10 cellular contexts compared by ENCODE assay signal in the genomic region with DNA sequence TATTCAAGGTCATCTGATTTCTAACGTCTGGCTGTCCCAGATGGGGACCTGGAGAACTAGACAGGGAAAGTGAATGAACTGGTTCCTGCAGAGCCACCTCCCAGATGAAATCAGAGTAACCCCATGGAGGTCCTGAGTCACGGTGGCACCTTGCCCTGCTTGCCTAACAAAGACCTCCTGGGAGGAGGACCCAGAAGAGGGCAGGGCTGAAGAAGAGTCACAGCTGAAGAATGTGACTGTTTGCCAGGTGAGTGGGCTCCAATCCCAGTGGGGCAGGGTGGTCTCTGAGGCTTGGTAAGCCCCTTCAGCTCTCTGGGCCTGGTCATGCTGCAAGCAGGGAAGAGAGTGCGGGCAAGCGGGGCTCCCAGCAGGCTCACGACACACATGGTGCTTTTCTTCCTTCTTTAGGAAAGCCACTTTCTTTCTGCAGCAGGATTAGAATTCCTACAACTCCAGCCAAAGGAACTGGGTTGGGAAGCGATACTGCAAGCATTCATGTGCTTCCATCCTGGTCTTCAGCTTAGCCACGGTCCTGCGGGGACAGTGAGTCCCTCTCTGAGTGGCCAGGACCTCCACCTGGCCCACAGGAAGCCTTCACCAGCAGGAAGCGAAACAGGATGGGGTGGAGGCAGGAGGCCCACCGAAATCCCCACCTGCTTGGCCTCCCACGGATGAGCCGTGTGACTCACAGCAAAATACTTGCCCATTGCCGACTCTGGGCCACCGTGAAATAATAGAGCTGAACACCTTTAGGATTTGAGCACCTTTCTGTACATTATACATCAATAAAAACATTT. TPM values are rescaled to one million over a fixed set of nuclear protein-coding genes. Genes with fewer than 3 reads are reported as not detected.
DNase-seq lines count a peak whose midpoint lies in the region; ATAC-seq, FAIRE-seq and TF ChIP-seq lines count a peak whose summit lies in the region.
"Had no signal": no experiment of that assay in that cellular context is flagged by ENCODE, and none has a peak within 500 bp of the region (broad histone marks: within the 10 kb centered on the region; RNA-seq: fewer than 3 reads in every experiment).

No MANE protein-coding gene starts in this region.

- H2BK15ac ChIP-seq in neuronal stem cell (ENCODE audit: low read length): no peak overlapping the region

- H3K27me3 ChIP-seq in GM12878 (replicated peaks in 1 of 2; ENCODE audit: control insufficient read depth in 2 of 2, insufficient read depth in 2 of 2, low read length in 1 of 2): no peaks in the 10 kb centered on the region; a peak in 1 of 4 replicates
- peaks cover 7 to 23% (median 17%) of the 10 kb centered on the region in 3 experiments for H3K27me3 ChIP-seq in neuronal stem cell (ENCODE audit: control insufficient read depth in 3 of 3, insufficient read depth in 3 of 3, low read depth in 1 of 3, low read length in 3 of 3)

- no peak overlapping the region for H2BK5ac ChIP-seq in neuronal stem cell (ENCODE audit: low read length)

- no peaks in the 10 kb centered on the region for H3K79me2 ChIP-seq in GM12878 (ENCODE audit: control insufficient read depth, insufficient read depth, low read length)

- no peak overlapping the region for H3K14ac ChIP-seq in neuronal stem cell (ENCODE audit: low read length)

- no peaks in the 10 kb centered on the region for H3K36me3 Mint-ChIP-seq in natural killer cell treated with Interleukin-12 subunit alpha and Interleukin-12 subunit beta and Interleukin-15 and Interleukin-18, amount 100 ng/mL, for 72 hours

- peak; percentile 78 for FAIRE-seq in GM12878 (lab: Jason Lieb, UNC)

- H3K9me3 Mint-ChIP-seq in natural killer cell treated with Interleukin-12 subunit alpha and Interleukin-12 subunit beta and Interleukin-15 and Interleukin-18, amount 100 ng/mL, for 72 hours: no peaks in the 10 kb centered on the region

- H3K9ac ChIP-seq in GM12878 (ENCODE audit: control insufficient read depth, insufficient read depth, low read length) (no peak overlapping the region), neuronal stem cell (ENCODE audit: low read depth, low read length, poor library complexity) (no peak overlapping the region)

- BruUV-seq in GM12878 (replicated peaks; lab: Mats Ljungman, UMichigan): no TSS peak

- RAD21 ChIA-PET in GM12878 (lab: Charles Lee; ENCODE audit: unreplicated experiment): interaction anchor here (0.9 to 1.0 kb wide), 2 partner anchors 10 to 25 kb away, joined by 4 to 6 read pairs; no protein-coding TSS in a partner anchor

- H2BK12ac ChIP-seq in neuronal stem cell (ENCODE audit: low read length): no peak overlapping the region

- H3K9me3 ChIP-seq in GM12878 (replicated peaks; ENCODE audit: control insufficient read depth, insufficient read depth, low read length): no peaks in the 10 kb centered on the region
- H3K9me3 ChIP-seq in neuronal stem cell (replicated peaks in 1 of 2; ENCODE audit: control insufficient read depth in 2 of 2, insufficient read depth in 1 of 2, low read depth in 1 of 2, low read length in 2 of 2): no peaks in the 10 kb centered on the region

- DNase-seq in ELF-1 (ENCODE audit: low read depth, low spot score) (peak; percentile 62), GM12878 (ENCODE audit: low read depth, low spot score) (no peak), neuronal stem cell (ENCODE audit: low spot score) (no peak), NCI-H69 (lab: John Stamatoyannopoulos, UW) (no peak), NCI-H82 (lab: John Stamatoyannopoulos, UW) (no peak), NCI-H345 treated with DMSO at 0.1 percent for 48 hours (lab: John Stamatoyannopoulos, UW; ENCODE audit: unreplicated experiment) (no peak)
- DNase-seq in natural killer cell treated with Interleukin-12 subunit alpha and Interleukin-12 subunit beta and Interleukin-15 and Interleukin-18, amount 100 ng/mL, for 72 hours (ENCODE audit: low spot score): no peak
- DNase-seq: DND-41, retina had no signal

- intact Hi-C loops in GM12878 (cut with micrococcal nuclease; ENCODE audit: unreplicated experiment): no loop called here

- H3K18ac ChIP-seq in neuronal stem cell (ENCODE audit: low read length): peak overlapping the region; percentile 23

- peaks cover 7 to 11% of the 10 kb centered on the region in 2 donors for H3K27me3 Mint-ChIP-seq in natural killer cell treated with Interleukin-12 subunit alpha and Interleukin-12 subunit beta and Interleukin-15 and Interleukin-18, amount 100 ng/mL, for 72 hours

- H3K4me1 Mint-ChIP-seq in natural killer cell treated with Interleukin-12 subunit alpha and Interleukin-12 subunit beta and Interleukin-15 and Interleukin-18, amount 100 ng/mL, for 72 hours (ENCODE audit: low read depth in 2 of 2): peaks cover 3 to 6% of the 10 kb centered on the region in 2 donors

- H3K4me2 ChIP-seq in GM12878 (ENCODE audit: control insufficient read depth, insufficient read depth) (peak overlapping the region; percentile 17), neuronal stem cell (ENCODE audit: insufficient read depth, low read length, poor library complexity, severe bottlenecking) (no peak overlapping the region)

- POLR2A ChIA-PET in GM12878 (lab: Charles Lee): interaction anchor here (0.9 kb wide), 1 partner anchor 9 kb away, joined by 3 read pairs; no protein-coding TSS in a partner anchor

- SMC1A ChIA-PET in GM12878 (lab: Charles Lee; ENCODE audit: uncharacterized antibody, unreplicated experiment): interaction anchor here (1.0 to 1.9 kb wide), 3 partner anchors 9 to 63 kb away, joined by 3 to 8 read pairs (median 3); no protein-coding TSS in a partner anchor

- H2BK120ac ChIP-seq in neuronal stem cell (ENCODE audit: low read depth, low read length): no peak overlapping the region

- H4K20me1 ChIP-seq in GM12878 (ENCODE audit: control insufficient read depth, insufficient read depth): peaks cover under 1% of the 10 kb centered on the region; the same call in 1 of the 2 replicates

- no peak overlapping the region for H3K27ac Mint-ChIP-seq in natural killer cell treated with Interleukin-12 subunit alpha and Interleukin-12 subunit beta and Interleukin-15 and Interleukin-18, amount 100 ng/mL, for 72 hours

- H3K4me1 ChIP-seq in GM12878 (ENCODE audit: control insufficient read depth, insufficient read depth, low read length): peaks cover 28% of the 10 kb centered on the region
- H3K4me1 ChIP-seq in neuronal stem cell (ENCODE audit: control insufficient read depth in 2 of 2, insufficient read depth in 1 of 2, low read depth in 1 of 2, low read length in 2 of 2): peaks cover 4 to 5% of the 10 kb centered on the region in 2 donors

- no peak overlapping the region for H3K4me3 Mint-ChIP-seq in natural killer cell treated with Interleukin-12 subunit alpha and Interleukin-12 subunit beta and Interleukin-15 and Interleukin-18, amount 100 ng/mL, for 72 hours

- no peak overlapping the region for H4K8ac ChIP-seq in neuronal stem cell (ENCODE audit: low read depth, low read length)

- no peak overlapping the region for H2AFZ ChIP-seq in GM12878 (ENCODE audit: control insufficient read depth, low read depth, low read length)
- no peak overlapping the region for H2AFZ ChIP-seq in neuronal stem cell (ENCODE audit: low read length)

- no peak overlapping the region for H4K91ac ChIP-seq in neuronal stem cell (ENCODE audit: low read depth, low read length, poor library complexity)

- TF ChIP-seq CTCF in GM12878 (IDR thresholded peaks at IDR 0.05 in 2 of 3, conservative IDR thresholded peaks at IDR 0.05 in 1 of 3; ENCODE audit: control insufficient read depth in 2 of 3, extremely low read depth in 1 of 3, insufficient read depth in 1 of 3, low read depth in 3 of 3, low read length in 3 of 3): no peak

- in situ Hi-C loops in GM12878 (cut with MboI): no loop called here

- no peak for TF ChIP-seq EP300 in GM12878 (IDR thresholded peaks at IDR 0.05; ENCODE audit: borderline replicate concordance in 1 of 2, control insufficient read depth in 1 of 2, low read depth in 2 of 2, low read length in 2 of 2)

- CTCF ChIA-PET in GM12878 (lab: Yijun Ruan, JAX): interaction anchor here (1.0 to 1.5 kb wide), 5 partner anchors 10 to 326 kb away, joined by 3 to 5 read pairs (median 3); no protein-coding TSS in a partner anchor

- no peaks in the 10 kb centered on the region for H3K36me3 ChIP-seq in GM12878 (ENCODE audit: control insufficient read depth in 2 of 2, insufficient read depth in 2 of 2, low read length in 1 of 2)
- no peaks in the 10 kb centered on the region for H3K36me3 ChIP-seq in neuronal stem cell (replicated peaks in 1 of 2; ENCODE audit: control insufficient read depth in 2 of 2, insufficient read depth in 2 of 2, low read length in 2 of 2)

- H3K4me3 ChIP-seq in GM12878 (no peak overlapping the region), neuronal stem cell (ENCODE audit: low read length in 2 of 2) (no peak overlapping the region)

- WGBS in GM12878 (ENCODE audit: insufficient coverage, insufficient replicate concordance, low lambda C conversion rate, missing lambda C conversion rate): 26% methylated on average over 14 of the region's 14 CpGs
- no CpG with 5 or more reads among the region's 14 CpGs for WGBS in neuronal stem cell (ENCODE audit: extremely low coverage in 2 of 2, insufficient read length in 2 of 2, insufficient replicate concordance in 1 of 2), 2 donors

- no peak overlapping the region for H3K23ac ChIP-seq in neuronal stem cell (ENCODE audit: low read depth, low read length, poor library complexity)

- H2AK5ac ChIP-seq in neuronal stem cell (ENCODE audit: low read depth, low read length): no peak overlapping the region

- no peak for TF ChIP-seq POLR2A in GM12878 (IDR thresholded peaks at IDR 0.05; ENCODE audit: low read depth, low read length)

- H3K27ac ChIP-seq in GM12878 (ENCODE audit: control insufficient read depth, insufficient read depth) (no peak overlapping the region), neuronal stem cell (replicated peaks; ENCODE audit: low read length) (no peak overlapping the region)

- peak; percentile 47 for ATAC-seq in HG03095 (IDR thresholded peaks at IDR 0.05; ENCODE audit: unreplicated experiment)
- ATAC-seq in GM12878: peak; percentile 74
- ATAC-seq in natural killer cell treated with Interleukin-12 subunit alpha and Interleukin-12 subunit beta and Interleukin-15 and Interleukin-18, amount 100 ng/mL, for 72 hours: no peak

- no peak overlapping the region for H3K4ac ChIP-seq in neuronal stem cell (ENCODE audit: low read length)

- no peak for TF ChIP-seq RAD21 in GM12878 (IDR thresholded peaks at IDR 0.05; ENCODE audit: insufficient read depth, low read depth, low read length)

- H3K79me1 ChIP-seq in neuronal stem cell (ENCODE audit: low read depth, low read length): no peaks in the 10 kb centered on the region

RNA-seq across cellular contexts. Expression of a gene that starts 4.3 kb away (rescaled TPM):
- total RNA-seq in GM12878 (2013; cell fraction: nucleolus; rRNA removed): 5.8 and 6.9 TPM in 2 replicates
- total RNA-seq in GM12878 (2014; rRNA removed): 9.3 and 9.8 TPM in 2 replicates
- total RNA-seq in GM12878 (2014; rRNA removed; fragmentation: Illumina TruSeq; extraction: Trizol): 6.8 and 7.7 TPM in 2 replicates
- 12.8 and 13.1 TPM in 2 replicates for total RNA-seq in GM12878 (2021)
- 2.1 TPM for polyA plus RNA-seq in GM12878 (2011; ENCODE audit: low read depth)
- 0.17 and 0.23 TPM in 2 replicates for polyA plus RNA-seq in GM12878 (2011; rRNA removed)
- 0.74 and 0.85 TPM in 2 replicates for polyA plus RNA-seq in GM12878 (2011; cell fraction: cytosol; rRNA removed)
- 0.30 and 0.41 TPM in 2 replicates for polyA plus RNA-seq in GM12878 (2011; cell fraction: nucleus; rRNA removed)
- 5.9 and 8.1 TPM in 2 replicates for polyA plus RNA-seq in GM12878 (2012)
- polyA plus RNA-seq in GM12878 (2014; fragmentation: Illumina TruSeq; extraction: Trizol): 1.6 and 5.8 TPM in 2 replicates
- polyA plus RNA-seq in GM12878 (2014; fragmentation: Nextera tagmentation; extraction: Ambion mirVana): 1 to 10 TPM in 1 of 2 experiments, under 1 TPM in 1; 0.72 to 2.5 TPM
- polyA plus RNA-seq in GM12878 (2014; rRNA removed): 17.5 and 20.1 TPM in 2 replicates
- 1 to 10 TPM; 5.7 to 7.9 TPM for polyA plus RNA-seq in GM12878 (2016; fragmentation: Nextera tagmentation; extraction: Ambion mirVana)
- polyA minus RNA-seq in GM12878 (2011; rRNA and poly(A)+ RNA removed): not detected in 2 replicates
- polyA minus RNA-seq in GM12878 (2011; cell fraction: cytosol; rRNA and poly(A)+ RNA removed): not detected in 2 replicates
- polyA minus RNA-seq in GM12878 (2011; cell fraction: nucleus; rRNA and poly(A)+ RNA removed): not detected in 2 replicates
- 2.8 TPM for polyA plus RNA-seq in neuronal stem cell (2013, experiment 1 of 2)
- 3.0 TPM for polyA plus RNA-seq in neuronal stem cell (2013, experiment 2 of 2)
- total RNA-seq in natural killer cell treated with Interleukin-12 subunit alpha and Interleukin-12 subunit beta and Interleukin-15 and Interleukin-18, amount 100 ng/mL, for 72 hours: not detected

RNA-seq across cellular contexts. Expression of a gene that starts 52.7 kb away (rescaled TPM):
- total RNA-seq in GM12878 (2013; cell fraction: nucleolus; rRNA removed): 32.6 and 34.2 TPM in 2 replicates
- 29.4 and 29.7 TPM in 2 replicates for total RNA-seq in GM12878 (2014; rRNA removed)
- 27.0 and 30.1 TPM in 2 replicates for total RNA-seq in GM12878 (2014; rRNA removed; fragmentation: Illumina TruSeq; extraction: Trizol)
- 34.4 and 40.1 TPM in 2 replicates for total RNA-seq in GM12878 (2021)
- 8.0 TPM for polyA plus RNA-seq in GM12878 (2011; ENCODE audit: low read depth)
- polyA plus RNA-seq in GM12878 (2011; rRNA removed): 19.9 and 36.9 TPM in 2 replicates
- polyA plus RNA-seq in GM12878 (2011; cell fraction: cytosol; rRNA removed): 33.4 and 45.7 TPM in 2 replicates
- 30.6 and 33.4 TPM in 2 replicates for polyA plus RNA-seq in GM12878 (2011; cell fraction: nucleus; rRNA removed)
- polyA plus RNA-seq in GM12878 (2012): 11.6 and 14.6 TPM in 2 replicates
- 14.9 and 17.8 TPM in 2 replicates for polyA plus RNA-seq in GM12878 (2014; fragmentation: Illumina TruSeq; extraction: Trizol)
- 10 to 100 TPM in 1 of 2 experiments, 1 to 10 TPM in 1; 7.8 to 16.5 TPM for polyA plus RNA-seq in GM12878 (2014; fragmentation: Nextera tagmentation; extraction: Ambion mirVana)
- polyA plus RNA-seq in GM12878 (2014; rRNA removed): 45.2 and 50.9 TPM in 2 replicates
- polyA plus RNA-seq in GM12878 (2016; fragmentation: Nextera tagmentation; extraction: Ambion mirVana): 10 to 100 TPM; 59.8 to 62.0 TPM
- polyA minus RNA-seq in GM12878 (2011; rRNA and poly(A)+ RNA removed): 34.0 and 42.8 TPM in 2 replicates
- polyA minus RNA-seq in GM12878 (2011; cell fraction: cytosol; rRNA and poly(A)+ RNA removed): 17.5 and 20.7 TPM in 2 replicates
- polyA minus RNA-seq in GM12878 (2011; cell fraction: nucleus; rRNA and poly(A)+ RNA removed): 14.7 and 35.0 TPM in 2 replicates
- 25.0 TPM for polyA plus RNA-seq in neuronal stem cell (2013, experiment 1 of 2)
- polyA plus RNA-seq in neuronal stem cell (2013, experiment 2 of 2): 25.5 TPM
- 10 to 100 TPM; 39.9 to 57.9 TPM for total RNA-seq in natural killer cell treated with Interleukin-12 subunit alpha and Interleukin-12 subunit beta and Interleukin-15 and Interleukin-18, amount 100 ng/mL, for 72 hours

RNA-seq across cellular contexts. Expression of a gene that starts 52.9 kb away (rescaled TPM):
- total RNA-seq in GM12878 (2013; cell fraction: nucleolus; rRNA removed): 57.6 and 65.4 TPM in 2 replicates
- 606 and 612 TPM in 2 replicates for total RNA-seq in GM12878 (2014; rRNA removed)
- total RNA-seq in GM12878 (2014; rRNA removed; fragmentation: Illumina TruSeq; extraction: Trizol): 473 and 480 TPM in 2 replicates
- 651 and 668 TPM in 2 replicates for total RNA-seq in GM12878 (2021)
- 399 TPM for polyA plus RNA-seq in GM12878 (2011; ENCODE audit: low read depth)
- polyA plus RNA-seq in GM12878 (2011; rRNA removed): 723 and 922 TPM in 2 replicates
- 1,082 and 1,324 TPM in 2 replicates for polyA plus RNA-seq in GM12878 (2011; cell fraction: cytosol; rRNA removed)
- polyA plus RNA-seq in GM12878 (2011; cell fraction: nucleus; rRNA removed): 520 and 608 TPM in 2 replicates
- polyA plus RNA-seq in GM12878 (2012): 712 and 748 TPM in 2 replicates
- 616 and 801 TPM in 2 replicates for polyA plus RNA-seq in GM12878 (2014; fragmentation: Illumina TruSeq; extraction: Trizol)
- 1,000 to 10,000 TPM; 1,747 to 1,889 TPM for polyA plus RNA-seq in GM12878 (2014; fragmentation: Nextera tagmentation; extraction: Ambion mirVana)
- polyA plus RNA-seq in GM12878 (2014; rRNA removed): 854 and 876 TPM in 2 replicates
- polyA plus RNA-seq in GM12878 (2016; fragmentation: Nextera tagmentation; extraction: Ambion mirVana): 100 to 1,000 TPM; 889 to 942 TPM
- 340 and 443 TPM in 2 replicates for polyA minus RNA-seq in GM12878 (2011; rRNA and poly(A)+ RNA removed)
- 106 and 140 TPM in 2 replicates for polyA minus RNA-seq in GM12878 (2011; cell fraction: cytosol; rRNA and poly(A)+ RNA removed)
- polyA minus RNA-seq in GM12878 (2011; cell fraction: nucleus; rRNA and poly(A)+ RNA removed): 58.5 and 67.8 TPM in 2 replicates
- polyA plus RNA-seq in neuronal stem cell (2013, experiment 1 of 2): 874 TPM
- polyA plus RNA-seq in neuronal stem cell (2013, experiment 2 of 2): 829 TPM
- 100 to 1,000 TPM; 326 to 345 TPM for total RNA-seq in natural killer cell treated with Interleukin-12 subunit alpha and Interleukin-12 subunit beta and Interleukin-15 and Interleukin-18, amount 100 ng/mL, for 72 hours

RNA-seq across cellular contexts. Expression of a gene that starts 57.9 kb away (rescaled TPM):
- 18.0 and 20.1 TPM in 2 replicates for total RNA-seq in GM12878 (2013; cell fraction: nucleolus; rRNA removed)
- total RNA-seq in GM12878 (2014; rRNA removed) (42.7 and 46.4 TPM in 2 replicates), GM12878 (2014; rRNA removed; fragmentation: Illumina TruSeq; extraction: Trizol) (43.5 and 45.4 TPM in 2 replicates), GM12878 (2021) (61.2 and 67.9 TPM in 2 replicates)
- polyA plus RNA-seq in GM12878 (2011; ENCODE audit: low read depth): 15.7 TPM
- polyA plus RNA-seq in GM12878 (2011; rRNA removed) (52.8 and 68.5 TPM in 2 replicates), GM12878 (2014; fragmentation: Illumina TruSeq; extraction: Trizol) (48.8 and 55.5 TPM in 2 replicates), GM12878 (2014; fragmentation: Nextera tagmentation; extraction: Ambion mirVana) (10 to 100 TPM; 69.4 to 90.8 TPM), GM12878 (2014; rRNA removed) (41.4 and 45.2 TPM in 2 replicates), GM12878 (2016; fragmentation: Nextera tagmentation; extraction: Ambion mirVana) (10 to 100 TPM; 74.0 to 74.9 TPM)
- polyA plus RNA-seq in GM12878 (2011; cell fraction: cytosol; rRNA removed): 47.5 and 48.9 TPM in 2 replicates
- 25.6 and 26.6 TPM in 2 replicates for polyA plus RNA-seq in GM12878 (2011; cell fraction: nucleus; rRNA removed)
- 17.7 and 21.8 TPM in 2 replicates for polyA plus RNA-seq in GM12878 (2012)
- polyA minus RNA-seq in GM12878 (2011; rRNA and poly(A)+ RNA removed): 22.9 and 26.8 TPM in 2 replicates
- polyA minus RNA-seq in GM12878 (2011; cell fraction: cytosol; rRNA and poly(A)+ RNA removed): 10.2 and 13.0 TPM in 2 replicates
- 9.3 and 10.8 TPM in 2 replicates for polyA minus RNA-seq in GM12878 (2011; cell fraction: nucleus; rRNA and poly(A)+ RNA removed)
- 32.2 TPM for polyA plus RNA-seq in neuronal stem cell (2013, experiment 1 of 2)
- polyA plus RNA-seq in neuronal stem cell (2013, experiment 2 of 2): 33.2 TPM
- total RNA-seq in natural killer cell treated with Interleukin-12 subunit alpha and Interleukin-12 subunit beta and Interleukin-15 and Interleukin-18, amount 100 ng/mL, for 72 hours: 10 to 100 TPM; 34.3 to 69.5 TPM

Comparison
In these comparisons a context has a peak if more than half of its experiments do, and no peak if none do; other contexts are left out.
1. ATAC-seq: peak in HG03095 (single experiment) and GM12878 (single experiment); none in natural killer cell treated with Interleukin-12 subunit alpha and Interleukin-12 subunit beta and Interleukin-15 and Interleukin-18, amount 100 ng/mL, for 72 hours (0 of 2).
2. RNA of a gene that starts 4.3 kb away (total RNA-seq): 5.8 to 13.1 TPM in GM12878; not detected in natural killer cell treated with Interleukin-12 subunit alpha and Interleukin-12 subunit beta and Interleukin-15 and Interleukin-18, amount 100 ng/mL, for 72 hours; every median in the first group is over 4 times any median in the second.